21 cellular contexts compared by ENCODE assay signal in genomic region chr1:201556841-201557571, GRCh38. TPM values are rescaled to one million over a fixed set of nuclear protein-coding genes. Genes with fewer than 3 reads are reported as not detected.
DNase-seq lines count a peak whose midpoint lies in the region; ATAC-seq and TF ChIP-seq lines count a peak whose summit lies in the region.
"Had no signal": no experiment of that assay in that cellular context is flagged by ENCODE, and none has a peak within 500 bp of the region (broad histone marks: within the 10 kb centered on the region; RNA-seq: fewer than 3 reads in every experiment).

No MANE protein-coding gene starts in this region.

- H3K27ac Mint-ChIP-seq in type B pancreatic cell, result peak overlapping the region; percentile 19
- H3K27ac Mint-ChIP-seq in activated naive CD4-positive, alpha-beta T cell treated with anti-CD3 and anti-CD28 coated beads, Interleukin-2, amount 10 ng/mL, durations not matched to agents 7 days and 5 days, result no peak overlapping the region
- H3K27ac Mint-ChIP-seq: stimulated activated naive CD8-positive, alpha-beta T cell treated with anti-CD3 and anti-CD28 coated beads, Interleukin-15, Interleukin-2, amounts not matched to agents 100 ng/mL and 50 ng/mL, for 24 hours; T-cell had no signal

- H3K4me3 ChIP-seq in left ventricle myocardium inferior (no peak overlapping the region), mesodermal cell (ENCODE audit: extremely low read depth, insufficient read depth, low read length, poor library complexity, severe bottlenecking) (no peak overlapping the region)
- H3K4me3 ChIP-seq: vagina had no signal

- peak overlapping the region; percentile 81 for H3K27ac ChIP-seq in left ventricle myocardium inferior (replicated peaks)
- peak overlapping the region; percentile 73 for H3K27ac ChIP-seq in mesodermal cell (ENCODE audit: low read depth, low read length, severe bottlenecking)
- H3K27ac ChIP-seq: epithelial cell of prostate, HL-60, vagina had no signal

- peaks cover 45% of the 10 kb centered on the region for H3K4me1 Mint-ChIP-seq in type B pancreatic cell (ENCODE audit: unreplicated experiment)
- peaks cover 6% of the 10 kb centered on the region for H3K4me1 Mint-ChIP-seq in activated naive CD4-positive, alpha-beta T cell treated with anti-CD3 and anti-CD28 coated beads, Interleukin-2, amount 10 ng/mL, durations not matched to agents 7 days and 5 days

- H3K36me3 ChIP-seq in left ventricle myocardium inferior (no peaks in the 10 kb centered on the region), mesodermal cell (ENCODE audit: control insufficient read depth, insufficient read depth, low read length) (peaks cover 3% of the 10 kb centered on the region)
- H3K36me3 ChIP-seq: vagina had no signal

- TF ChIP-seq CTCF in left ventricle myocardium inferior (IDR thresholded peaks at IDR 0.05; ENCODE audit: borderline replicate concordance), result no peak
- no peak for TF ChIP-seq CTCF in type B pancreatic cell (conservative IDR thresholded peaks at IDR 0.05)

- H3K4me3 Mint-ChIP-seq in type B pancreatic cell, result no peak overlapping the region
- no peak overlapping the region for H3K4me3 Mint-ChIP-seq in activated naive CD4-positive, alpha-beta T cell treated with anti-CD3 and anti-CD28 coated beads, Interleukin-2, amount 10 ng/mL, durations not matched to agents 7 days and 5 days
- H3K4me3 Mint-ChIP-seq: CD8-positive, alpha-beta memory T cell; stimulated activated naive CD8-positive, alpha-beta T cell treated with anti-CD3 and anti-CD28 coated beads, Interleukin-15, Interleukin-2, amounts not matched to agents 100 ng/mL and 50 ng/mL, for 24 hours; T-cell had no signal

- H3K9me3 ChIP-seq in left ventricle myocardium inferior (replicated peaks) (no peaks in the 10 kb centered on the region), mesodermal cell (ENCODE audit: control insufficient read depth, low read length) (no peaks in the 10 kb centered on the region)
- H3K9me3 ChIP-seq: vagina had no signal

- H3K36me3 Mint-ChIP-seq in type B pancreatic cell, result no peaks in the 10 kb centered on the region
- H3K36me3 Mint-ChIP-seq in activated naive CD4-positive, alpha-beta T cell treated with anti-CD3 and anti-CD28 coated beads, Interleukin-2, amount 10 ng/mL, durations not matched to agents 7 days and 5 days, result no peaks in the 10 kb centered on the region
- H3K36me3 Mint-ChIP-seq: T-cell had no signal

- intact Hi-C loops in left ventricle myocardium inferior (cut with micrococcal nuclease) (no loop called here), Right ventricle myocardium superior (cut with DNase I) (no loop called here)

- ATAC-seq in Right ventricle myocardium superior (ENCODE audit: poor library complexity), result no peak
- ATAC-seq: T-cell had no signal

- CTCF ChIA-PET in activated naive CD4-positive, alpha-beta T cell treated with anti-CD3 and anti-CD28 coated beads, Interleukin-2, amount 10 ng/mL, durations not matched to agents 7 days and 5 days (lab: Charles Lee), result interaction anchor here (1.0 to 8.0 kb wide), 3 partner anchors 44 to 238 kb away, joined by 3 to 145 read pairs (median 61); no protein-coding TSS in a partner anchor

- H3K27me3 Mint-ChIP-seq in type B pancreatic cell, result no peaks in the 10 kb centered on the region
- peaks cover 28% of the 10 kb centered on the region for H3K27me3 Mint-ChIP-seq in activated naive CD4-positive, alpha-beta T cell treated with anti-CD3 and anti-CD28 coated beads, Interleukin-2, amount 10 ng/mL, durations not matched to agents 7 days and 5 days
- H3K27me3 Mint-ChIP-seq: stimulated activated naive CD8-positive, alpha-beta T cell treated with anti-CD3 and anti-CD28 coated beads, Interleukin-15, Interleukin-2, amounts not matched to agents 100 ng/mL and 50 ng/mL, for 24 hours had no signal

- no peaks in the 10 kb centered on the region for H3K9me3 Mint-ChIP-seq in type B pancreatic cell
- H3K9me3 Mint-ChIP-seq in activated naive CD4-positive, alpha-beta T cell treated with anti-CD3 and anti-CD28 coated beads, Interleukin-2, amount 10 ng/mL, durations not matched to agents 7 days and 5 days, result no peaks in the 10 kb centered on the region
- H3K9me3 Mint-ChIP-seq: CD8-positive, alpha-beta memory T cell; stimulated activated naive CD8-positive, alpha-beta T cell treated with anti-CD3 and anti-CD28 coated beads, Interleukin-15, Interleukin-2, amounts not matched to agents 100 ng/mL and 50 ng/mL, for 24 hours; T-cell had no signal

- DNase-seq in left ventricle myocardium inferior, result no peak
- no peak for DNase-seq in Right ventricle myocardium superior
- DNase-seq in dermis blood vessel endothelial cell, result peak; percentile 61
- no peak for DNase-seq in type B pancreatic cell (ENCODE audit: extremely low spot score, unreplicated experiment)
- DNase-seq in activated gamma-delta T cell (lab: John Stamatoyannopoulos, UW), result no peak
- no peak for DNase-seq in activated naive CD4-positive, alpha-beta T cell treated with anti-CD3 and anti-CD28 coated beads, Interleukin-2, amount 10 ng/mL, durations not matched to agents 7 days and 5 days
- DNase-seq in COR-L47 (lab: John Stamatoyannopoulos, UW), result no peak
- DNase-seq: activated CD4-positive, CD25-positive, alpha-beta regulatory T cell; anterior cingulate cortex; CD8-positive, alpha-beta memory T cell; DND-41; hippocampal formation; KG1; NCI-H2227 treated with DMSO at 0.1 percent for 48 hours; RPMI8226; T-cell had no signal

- WGBS in mesodermal cell (ENCODE audit: insufficient coverage in 2 of 2), 2 experiments, result 87% methylated on average over 3 to 5 of the region's 5 CpGs

- H3K4me1 ChIP-seq in left ventricle myocardium inferior, result peaks cover 96% of the 10 kb centered on the region
- H3K4me1 ChIP-seq in mesodermal cell (ENCODE audit: control insufficient read depth, insufficient read depth, low read length, poor library complexity, severe bottlenecking), result peaks cover 70% of the 10 kb centered on the region

- no peaks in the 10 kb centered on the region for H3K27me3 ChIP-seq in left ventricle myocardium inferior (ENCODE audit: low read depth)
- H3K27me3 ChIP-seq: vagina had no signal

RNA-seq across cellular contexts. Expression of gene NAV1, which starts 18.1 kb away (rescaled TPM):
- 74.8 TPM for total RNA-seq in left ventricle myocardium inferior
- total RNA-seq in Right ventricle myocardium superior, result 66.6 TPM
- total RNA-seq in dermis blood vessel endothelial cell, result 16.5 and 27.0 TPM in 2 replicates
- 56.2 TPM for polyA plus RNA-seq in mesodermal cell (2013, experiment 1 of 2)
- polyA plus RNA-seq in mesodermal cell (2013, experiment 2 of 2), result 48.2 TPM
- total RNA-seq in type B pancreatic cell (ENCODE audit: low replicate concordance), result 38.1 and 44.9 TPM in 2 replicates

RNA-seq across cellular contexts. Expression of gene CSRP1, which starts 50.1 kb away (rescaled TPM):
- total RNA-seq in left ventricle myocardium inferior, result 41.0 TPM
- total RNA-seq in Right ventricle myocardium superior, result 53.1 TPM
- 256 and 443 TPM in 2 replicates for total RNA-seq in dermis blood vessel endothelial cell
- 73.2 TPM for polyA plus RNA-seq in mesodermal cell (2013, experiment 1 of 2)
- polyA plus RNA-seq in mesodermal cell (2013, experiment 2 of 2), result 56.8 TPM
- 7.3 and 139 TPM in 2 replicates for total RNA-seq in type B pancreatic cell (ENCODE audit: low replicate concordance)
